Comparison of ENCODE assay signal across 8 cellular contexts in the genomic region with DNA sequence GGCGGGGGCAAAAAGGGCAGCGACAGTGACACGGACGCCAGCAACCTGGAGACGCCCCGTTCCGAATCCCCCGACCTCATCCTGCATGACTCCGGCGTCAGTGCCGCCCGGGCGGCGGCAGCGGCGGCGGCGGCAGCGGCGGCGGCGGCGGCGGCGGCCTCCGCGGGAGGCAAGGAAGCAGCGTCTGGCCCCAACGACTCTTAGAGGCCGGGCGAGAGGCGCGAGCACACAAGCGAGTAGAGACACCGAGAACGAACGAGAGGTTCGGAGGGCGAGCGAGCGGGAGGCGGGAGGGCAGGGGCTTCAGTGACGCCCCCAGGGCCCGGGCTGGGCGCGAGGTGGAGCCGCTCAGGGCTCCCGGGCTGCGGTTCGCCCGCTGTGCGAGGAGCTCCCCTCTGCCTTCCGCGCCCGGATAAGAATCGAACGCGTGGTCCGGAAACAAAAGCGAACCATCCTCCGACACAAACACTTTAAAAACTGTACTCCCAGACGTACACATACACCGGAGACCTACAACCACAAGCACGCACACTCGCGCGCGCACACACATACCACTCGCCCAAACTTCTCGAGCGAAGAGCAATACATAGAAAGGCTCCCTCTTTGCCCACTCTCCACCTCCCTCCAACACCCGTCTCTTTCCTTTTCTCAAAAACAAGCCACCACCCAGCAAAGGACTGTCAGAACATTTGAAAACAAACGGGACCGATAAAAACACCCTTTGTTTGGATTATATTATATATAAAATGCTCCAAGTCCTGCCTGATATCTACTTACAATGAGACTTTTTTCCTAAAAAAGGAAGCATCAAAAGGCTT. TPM values are rescaled to one million over a fixed set of nuclear protein-coding genes. Genes with fewer than 3 reads are reported as not detected.
DNase-seq lines count a peak whose midpoint lies in the region; ATAC-seq, FAIRE-seq and TF ChIP-seq lines count a peak whose summit lies in the region.

No MANE protein-coding gene starts in this region.

- ATAC-seq in K562 (peak; percentile 36), body of pancreas (no peak), HG03571 (IDR thresholded peaks at IDR 0.05; ENCODE audit: unreplicated experiment) (no peak)

- peak overlapping the region; percentile 87 for H2AFZ ChIP-seq in K562 (ENCODE audit: low read depth, low read length)

- peaks cover 39% of the 10 kb centered on the region for H3K4me1 Mint-ChIP-seq in mesothelial cell of epicardium

- H3K36me3 ChIP-seq in K562 (ENCODE audit: control insufficient read depth, insufficient read depth, low read length) (no peaks in the 10 kb centered on the region), body of pancreas (replicated peaks in 1 of 2; ENCODE audit: insufficient read depth in 1 of 2, low read depth in 2 of 2) (no peaks in the 10 kb centered on the region)

- H4K20me1 ChIP-seq in K562 (replicated peaks; ENCODE audit: control insufficient read depth, insufficient read depth, low read length): peaks cover 8% of the 10 kb centered on the region; the same call in 1 of the 2 replicates

- in situ Hi-C loops in K562 (cut with MboI): no loop called here

- TF ChIP-seq RAD21 in K562 (CRISPR knock-in tag; conservative IDR thresholded peaks at IDR 0.05 in 1 of 2, IDR thresholded peaks at IDR 0.05 in 1 of 2): no peak

- peaks cover 21 to 51% of the 10 kb centered on the region in 2 experiments for H3K27me3 ChIP-seq in K562 (ENCODE audit: control insufficient read depth in 2 of 2, insufficient read depth in 2 of 2, low read length in 2 of 2)
- H3K27me3 ChIP-seq in body of pancreas: peaks cover 7 to 90% of the 10 kb centered on the region in 2 donors

- H3K9me3 ChIP-seq in K562 (replicated peaks; ENCODE audit: control insufficient read depth, insufficient read depth, low read depth, low read length) (no peaks in the 10 kb centered on the region), body of pancreas (no peaks in the 10 kb centered on the region)

- H3K4me1 ChIP-seq in K562 (replicated peaks in 1 of 2; ENCODE audit: control insufficient read depth in 2 of 2, insufficient read depth in 2 of 2, low read length in 2 of 2) (peaks cover 16 to 50% of the 10 kb centered on the region in 2 experiments; a peak in 3 of 5 replicates), body of pancreas (peaks cover 66% of the 10 kb centered on the region)

- H3K4me2 ChIP-seq in K562 (ENCODE audit: insufficient read depth, low read length): peak overlapping the region; percentile 77

- BruUV-seq in K562 (replicated peaks; lab: Mats Ljungman, UMichigan): TSS peak; percentile 33

- H3K36me3 Mint-ChIP-seq in mesothelial cell of epicardium: no peaks in the 10 kb centered on the region

- 4% methylated on average over 74 of the region's 74 CpGs for WGBS in K562 (ENCODE audit: insufficient coverage, low coverage, missing lambda C conversion rate)
- WGBS in body of pancreas, 2 donors: 5 to 12% methylated on average over 51 to 71 of the region's 74 CpGs

- H3K4me3 ChIP-seq in AG04449 (ENCODE audit: low read depth, low read length) (peak overlapping the region; percentile 66), K562 (peak overlapping the region; percentile 43), body of pancreas (no peak overlapping the region)

- FAIRE-seq in K562 (lab: Jason Lieb, UNC): peak; percentile 77

- TF ChIP-seq CTCF in AG04449 (IDR thresholded peaks at IDR 0.05; ENCODE audit: insufficient read depth, low read length, missing control alignments) (no peak), GM10266 (IDR thresholded peaks at IDR 0.05; ENCODE audit: control insufficient read depth, insufficient read depth, low read depth, missing control alignments) (no peak), K562 (IDR thresholded peaks at IDR 0.05 in 2 of 3, conservative IDR thresholded peaks at IDR 0.05 in 1 of 3; ENCODE audit: insufficient read depth in 2 of 3, low read depth in 1 of 3, low read length in 3 of 3) (no peak), mesothelial cell of epicardium (IDR thresholded peaks at IDR 0.05; ENCODE audit: unreplicated experiment) (no peak), body of pancreas (IDR thresholded peaks at IDR 0.05) (no peak)

- TF ChIP-seq POLR2A in K562 (conservative IDR thresholded peaks at IDR 0.05) (no peak), body of pancreas (IDR thresholded peaks at IDR 0.05) (no peak)

- TF ChIP-seq EP300 in K562 (IDR thresholded peaks at IDR 0.05; ENCODE audit: low read length): no peak

- H3K9ac ChIP-seq in K562 (ENCODE audit: insufficient read depth in 1 of 2, low read depth in 2 of 2, low read length in 2 of 2): peak overlapping the region; percentile 52 to 88

- H3K9me1 ChIP-seq in K562 (ENCODE audit: control insufficient read depth, insufficient read depth, low read length): no peaks in the 10 kb centered on the region

- no peak for DNase-seq in AG04449 (ENCODE audit: low read depth, low spot score)
- DNase-seq in GM10266 (ENCODE audit: extremely low spot score): peak; percentile 64
- DNase-seq in NCI-H1694 (lab: John Stamatoyannopoulos, UW): peak; percentile 34
- peak; percentile 46 to 66 (median 54) for DNase-seq in K562 (ENCODE audit: extremely low read depth in 1 of 4, low spot score in 3 of 4)
- DNase-seq in mesothelial cell of epicardium (ENCODE audit: low spot score in 2 of 2, unreplicated experiment in 2 of 2): peak in 1 of 2 experiments; percentile 64
- no peak for DNase-seq in body of pancreas
- no peak for DNase-seq in cerebellar cortex (ENCODE audit: low spot score)

- H3K27ac Mint-ChIP-seq in mesothelial cell of epicardium: no peak overlapping the region

- CTCF ChIA-PET in AG04449 (lab: Yijun Ruan, JAX) (interaction anchor here (0.8 to 3.1 kb wide), 6 partner anchors 11 to 935 kb away, joined by 3 to 11 read pairs (median 3); no protein-coding TSS in a partner anchor), K562 (lab: Yijun Ruan, JAX; ENCODE audit: low intra/inter-chr PET ratio) (interaction anchor here (5.2 kb wide), 1 partner anchor 179 kb away, joined by 44 read pairs; no protein-coding TSS in a partner anchor)

- H3K27me3 Mint-ChIP-seq in mesothelial cell of epicardium (ENCODE audit: low read depth): peaks cover 88% of the 10 kb centered on the region

- H3K4me3 Mint-ChIP-seq in mesothelial cell of epicardium: peak overlapping the region; percentile 60

- POLR2A ChIA-PET in AG04449 (lab: Yijun Ruan, JAX) (no interaction called here), K562 (lab: Yijun Ruan, JAX) (interaction anchor here (0.6 to 1.3 kb wide), 6 partner anchors 12 to 1025 kb away, joined by 3 to 9 read pairs (median 4); no protein-coding TSS in a partner anchor)

- H3K27ac ChIP-seq in K562 (ENCODE audit: extremely low read depth, low read depth, low read length): no peak overlapping the region
- H3K27ac ChIP-seq in body of pancreas: no peak overlapping the region

- no peaks in the 10 kb centered on the region for H3K79me2 ChIP-seq in K562 (ENCODE audit: control insufficient read depth, insufficient read depth, low read length)

- H3K9me3 Mint-ChIP-seq in mesothelial cell of epicardium: no peaks in the 10 kb centered on the region

- intact Hi-C loops in K562 (cut with micrococcal nuclease) (loop anchor here (5.0 to 10.0 kb wide), 3 partner anchors 90 to 455 kb away; a partner anchor contains a TSS), body of pancreas (cut with DNase I) (no loop called here)

RNA-seq across cellular contexts. Expression of a gene that starts 2.8 kb away (rescaled TPM):
- 0.67 and 0.83 TPM in 2 replicates for total RNA-seq in K562 (2011; cell fraction: chromatin; rRNA removed; ENCODE audit: low replicate concordance)
- 0.66 and 0.67 TPM in 2 replicates for total RNA-seq in K562 (2011; cell fraction: nucleolus; rRNA removed)
- 0.44 and 0.84 TPM in 2 replicates for total RNA-seq in K562 (2011; cell fraction: nucleoplasm; rRNA removed)
- 0.05 and 0.41 TPM in 2 replicates for total RNA-seq in K562 (2014; rRNA removed)
- total RNA-seq in K562 (2014; rRNA removed; fragmentation: Illumina TruSeq; extraction: Trizol): 0.06 TPM in 1 of 2 replicates, not detected in the other
- 0.04 TPM in 1 of 2 replicates, not detected in the other for total RNA-seq in K562 (2015; rRNA removed; fragmentation: Illumina TruSeq; extraction: Trizol)
- 0.18 and 0.20 TPM in 2 replicates for total RNA-seq in K562 (2021)
- 0.15 and 0.23 TPM in 2 replicates for polyA plus RNA-seq in K562 (2011; rRNA removed)
- 0.32 and 0.55 TPM in 2 replicates for polyA plus RNA-seq in K562 (2011; cell fraction: cytosol; rRNA removed)
- 1.1 and 1.2 TPM in 2 replicates for polyA plus RNA-seq in K562 (2011; cell fraction: nucleus; rRNA removed)
- 0.09 and 0.14 TPM in 2 replicates for polyA plus RNA-seq in K562 (2012)
- polyA plus RNA-seq in K562 (2014; fragmentation: Illumina TruSeq; extraction: Trizol): 0.07 TPM in 2 replicates
- polyA plus RNA-seq in K562 (2014; fragmentation: Nextera tagmentation; extraction: Ambion mirVana): not detected
- polyA plus RNA-seq in K562 (2014; rRNA removed): 0.20 and 0.23 TPM in 2 replicates
- 0.12 TPM in 1 of 2 replicates, not detected in the other for polyA minus RNA-seq in K562 (2011; rRNA and poly(A)+ RNA removed)
- 0.29 and 0.82 TPM in 2 replicates for polyA minus RNA-seq in K562 (2011; cell fraction: cytosol; rRNA and poly(A)+ RNA removed)
- 0.81 and 1.9 TPM in 2 replicates for polyA minus RNA-seq in K562 (2011; cell fraction: nucleus; rRNA and poly(A)+ RNA removed)
- total RNA-seq in mesothelial cell of epicardium: 1.1 to 1.4 TPM (median 1.3 TPM) in 3 replicates
- not detected for total RNA-seq in body of pancreas

RNA-seq across cellular contexts. Expression of a gene that starts 58.0 kb away (rescaled TPM):
- total RNA-seq in K562 (2011; cell fraction: chromatin; rRNA removed; ENCODE audit: low replicate concordance): 9.2 and 17.7 TPM in 2 replicates
- total RNA-seq in K562 (2011; cell fraction: nucleolus; rRNA removed): 7.5 and 8.5 TPM in 2 replicates
- 12.6 and 16.1 TPM in 2 replicates for total RNA-seq in K562 (2011; cell fraction: nucleoplasm; rRNA removed)
- total RNA-seq in K562 (2014; rRNA removed): 14.0 and 21.8 TPM in 2 replicates
- 20.6 and 23.5 TPM in 2 replicates for total RNA-seq in K562 (2014; rRNA removed; fragmentation: Illumina TruSeq; extraction: Trizol)
- 20.0 and 20.4 TPM in 2 replicates for total RNA-seq in K562 (2015; rRNA removed; fragmentation: Illumina TruSeq; extraction: Trizol)
- total RNA-seq in K562 (2021): 15.3 and 20.3 TPM in 2 replicates
- polyA plus RNA-seq in K562 (2011; rRNA removed): 12.6 and 18.1 TPM in 2 replicates
- polyA plus RNA-seq in K562 (2011; cell fraction: cytosol; rRNA removed): 4.9 and 8.2 TPM in 2 replicates
- 8.8 TPM in 2 replicates for polyA plus RNA-seq in K562 (2011; cell fraction: nucleus; rRNA removed)
- 17.9 and 21.3 TPM in 2 replicates for polyA plus RNA-seq in K562 (2012)
- polyA plus RNA-seq in K562 (2014; fragmentation: Illumina TruSeq; extraction: Trizol): 14.2 and 16.9 TPM in 2 replicates
- 10 to 100 TPM in 1 of 2 experiments, 1 to 10 TPM in 1; 7.7 to 11.0 TPM for polyA plus RNA-seq in K562 (2014; fragmentation: Nextera tagmentation; extraction: Ambion mirVana)
- 20.2 and 21.3 TPM in 2 replicates for polyA plus RNA-seq in K562 (2014; rRNA removed)
- 20.1 and 22.1 TPM in 2 replicates for polyA minus RNA-seq in K562 (2011; rRNA and poly(A)+ RNA removed)
- polyA minus RNA-seq in K562 (2011; cell fraction: cytosol; rRNA and poly(A)+ RNA removed): 8.8 and 9.4 TPM in 2 replicates
- 10.8 and 18.3 TPM in 2 replicates for polyA minus RNA-seq in K562 (2011; cell fraction: nucleus; rRNA and poly(A)+ RNA removed)
- total RNA-seq in mesothelial cell of epicardium: 26.5 to 29.0 TPM (median 26.8 TPM) in 3 replicates
- 10 to 100 TPM; 18.7 to 19.8 TPM for total RNA-seq in body of pancreas

Comparison
In these comparisons a context has a peak if more than half of its experiments do, and no peak if none do; other contexts are left out.
1. DNase-seq: peak in GM10266 (single experiment), NCI-H1694 (single experiment) and K562 (4 of 4); none in AG04449 (single experiment), body of pancreas (0 of 4) and cerebellar cortex (single experiment).
2. H3K4me3 ChIP-seq: peak in AG04449 (single experiment) and K562 (single experiment); none in body of pancreas (0 of 2).